ENCODE assay signal across 9 cellular contexts in the genomic region with DNA sequence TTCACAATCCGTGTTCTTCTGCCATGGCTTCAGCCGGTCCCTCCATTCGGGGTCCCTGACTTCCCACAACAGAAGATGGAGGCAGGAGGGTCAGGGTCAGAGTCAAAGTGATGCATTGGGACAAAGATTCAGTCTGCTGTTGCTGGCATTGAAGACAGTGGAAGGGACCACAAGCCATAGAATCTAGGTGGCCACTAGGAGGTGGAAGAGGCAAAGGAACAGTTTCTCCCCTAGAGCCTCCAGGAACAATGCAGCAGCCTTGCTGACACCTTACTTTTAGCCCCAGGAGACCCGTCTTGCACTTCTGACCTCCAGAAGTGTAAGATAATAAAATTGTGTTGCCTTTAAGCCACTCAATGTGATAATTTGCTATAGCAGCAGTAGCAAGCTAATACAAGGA. TPM values are rescaled to one million over a fixed set of nuclear protein-coding genes. Genes with fewer than 3 reads are reported as not detected.
A peak's percentile ranks its signal among the peaks of the same experiment; 100 is the strongest.
DNase-seq lines count a peak whose midpoint lies in the region; ATAC-seq, FAIRE-seq and TF ChIP-seq lines count a peak whose summit lies in the region.
"Had no signal": no experiment of that assay in that cellular context is flagged by ENCODE, and none has a peak within 500 bp of the region (broad histone marks: within the 10 kb centered on the region; RNA-seq: fewer than 3 reads in every experiment).

No MANE protein-coding gene starts in this region.

- H4K20me1 ChIP-seq in GM12878 (ENCODE audit: control insufficient read depth, insufficient read depth): no peaks in the 10 kb centered on the region

- no peaks in the 10 kb centered on the region for H3K79me2 ChIP-seq in GM12878 (ENCODE audit: control insufficient read depth, insufficient read depth, low read length)

- no peaks in the 10 kb centered on the region for H3K9me3 ChIP-seq in GM12878 (replicated peaks; ENCODE audit: control insufficient read depth, insufficient read depth, low read length)

- DNase-seq in A172 (ENCODE audit: low spot score) (peak; percentile 81), NCI-H446 (lab: John Stamatoyannopoulos, UW) (peak; percentile 46 to 67), GM12878 (ENCODE audit: low read depth, low spot score) (no peak)
- DNase-seq in activated effector memory CD4-positive, alpha-beta T cell treated with Interleukin-2 at 50 U/mL for 16 hours: no peak
- no peak for DNase-seq in stimulated activated CD4-positive, alpha-beta T cell treated with anti-CD3 and anti-CD28 coated beads, Interleukin-4, amount 100 ng/mL, for 4 hours

- no peak for FAIRE-seq in GM12878 (lab: Jason Lieb, UNC)
- FAIRE-seq: GM18507 had no signal

- no TSS peak for BruUV-seq in GM12878 (replicated peaks; lab: Mats Ljungman, UMichigan)

- TF ChIP-seq CTCF in GM12874 (IDR thresholded peaks at IDR 0.05; ENCODE audit: insufficient read depth, low read depth, low read length) (peak; percentile 36; the same call in 1 of the 2 replicates), GM12878 (IDR thresholded peaks at IDR 0.05 in 2 of 3, conservative IDR thresholded peaks at IDR 0.05 in 1 of 3; ENCODE audit: control insufficient read depth in 2 of 3, extremely low read depth in 1 of 3, insufficient read depth in 1 of 3, low read depth in 3 of 3, low read length in 3 of 3) (peak; percentile 42 to 64 (median 61); a peak in 5 of 6 replicates)

- SMC1A ChIA-PET in GM12878 (lab: Charles Lee; ENCODE audit: uncharacterized antibody, unreplicated experiment): interaction anchor here (0.6 kb wide), 1 partner anchor 263 kb away, joined by 3 read pairs; no protein-coding TSS in a partner anchor

- in situ Hi-C loops in GM12878 (cut with MboI): no loop called here

- no peaks in the 10 kb centered on the region for H3K36me3 ChIP-seq in GM12878 (ENCODE audit: control insufficient read depth in 2 of 2, insufficient read depth in 2 of 2, low read length in 1 of 2)

- H2AFZ ChIP-seq in GM12878 (ENCODE audit: control insufficient read depth, low read depth, low read length): no peak overlapping the region

- TF ChIP-seq POLR2A in GM12878 (IDR thresholded peaks at IDR 0.05; ENCODE audit: low read depth, low read length): no peak

- no peak overlapping the region for H3K4me3 ChIP-seq in GM12878

- no peak for TF ChIP-seq EP300 in GM12878 (IDR thresholded peaks at IDR 0.05; ENCODE audit: borderline replicate concordance in 1 of 2, control insufficient read depth in 1 of 2, low read depth in 2 of 2, low read length in 2 of 2)

- no peak overlapping the region for H3K9ac ChIP-seq in GM12878 (ENCODE audit: control insufficient read depth, insufficient read depth, low read length)

- POLR2A ChIA-PET in GM12878 (lab: Charles Lee): no interaction called here

- H3K4me1 ChIP-seq in GM12878 (ENCODE audit: control insufficient read depth, insufficient read depth, low read length): peaks cover 11% of the 10 kb centered on the region

- ATAC-seq in GM12878 (peak; percentile 79), GM21381 (IDR thresholded peaks at IDR 0.05; ENCODE audit: unreplicated experiment) (no peak), HG03354 (IDR thresholded peaks at IDR 0.05; ENCODE audit: poor library complexity, severe bottlenecking, unreplicated experiment) (no peak)

- no peak overlapping the region for H3K4me2 ChIP-seq in GM12878 (ENCODE audit: control insufficient read depth, insufficient read depth)

- no peak overlapping the region for H3K27ac ChIP-seq in GM12878 (ENCODE audit: control insufficient read depth, insufficient read depth)

- CTCF ChIA-PET in GM12878 (lab: Yijun Ruan, JAX): no interaction called here

- 65% methylated on average over 4 of the region's 4 CpGs for WGBS in GM12878 (ENCODE audit: insufficient coverage, insufficient replicate concordance, low lambda C conversion rate, missing lambda C conversion rate)

- no peaks in the 10 kb centered on the region for H3K27me3 ChIP-seq in GM12878 (replicated peaks in 1 of 2; ENCODE audit: control insufficient read depth in 2 of 2, insufficient read depth in 2 of 2, low read length in 1 of 2)

- RAD21 ChIA-PET in GM12878 (lab: Charles Lee; ENCODE audit: unreplicated experiment): interaction anchor here (1.2 kb wide), 1 partner anchor 56 kb away, joined by 6 read pairs; a partner anchor contains a TSS

- peak; percentile 62 for TF ChIP-seq RAD21 in GM12878 (IDR thresholded peaks at IDR 0.05; ENCODE audit: insufficient read depth, low read depth, low read length)

- intact Hi-C loops in GM12878 (cut with micrococcal nuclease; ENCODE audit: unreplicated experiment): no loop called here

TF ChIP-seq in GM12878, 131 proteins besides CTCF, POLR2A, EP300 and RAD21 (continues in another document):
- TF ChIP-seq SPI1 (IDR thresholded peaks at IDR 0.05; ENCODE audit: borderline replicate concordance, insufficient read depth, low read depth, low read length) (no peak), IRF4 (IDR thresholded peaks at IDR 0.05; ENCODE audit: low read depth, low read length) (no peak), RB1 (IDR thresholded peaks at IDR 0.05; ENCODE audit: borderline replicate concordance) (no peak), ZNF217 (IDR thresholded peaks at IDR 0.05) (no peak), DPF2 (IDR thresholded peaks at IDR 0.05) (no peak)
- TF ChIP-seq, protein P1, sequence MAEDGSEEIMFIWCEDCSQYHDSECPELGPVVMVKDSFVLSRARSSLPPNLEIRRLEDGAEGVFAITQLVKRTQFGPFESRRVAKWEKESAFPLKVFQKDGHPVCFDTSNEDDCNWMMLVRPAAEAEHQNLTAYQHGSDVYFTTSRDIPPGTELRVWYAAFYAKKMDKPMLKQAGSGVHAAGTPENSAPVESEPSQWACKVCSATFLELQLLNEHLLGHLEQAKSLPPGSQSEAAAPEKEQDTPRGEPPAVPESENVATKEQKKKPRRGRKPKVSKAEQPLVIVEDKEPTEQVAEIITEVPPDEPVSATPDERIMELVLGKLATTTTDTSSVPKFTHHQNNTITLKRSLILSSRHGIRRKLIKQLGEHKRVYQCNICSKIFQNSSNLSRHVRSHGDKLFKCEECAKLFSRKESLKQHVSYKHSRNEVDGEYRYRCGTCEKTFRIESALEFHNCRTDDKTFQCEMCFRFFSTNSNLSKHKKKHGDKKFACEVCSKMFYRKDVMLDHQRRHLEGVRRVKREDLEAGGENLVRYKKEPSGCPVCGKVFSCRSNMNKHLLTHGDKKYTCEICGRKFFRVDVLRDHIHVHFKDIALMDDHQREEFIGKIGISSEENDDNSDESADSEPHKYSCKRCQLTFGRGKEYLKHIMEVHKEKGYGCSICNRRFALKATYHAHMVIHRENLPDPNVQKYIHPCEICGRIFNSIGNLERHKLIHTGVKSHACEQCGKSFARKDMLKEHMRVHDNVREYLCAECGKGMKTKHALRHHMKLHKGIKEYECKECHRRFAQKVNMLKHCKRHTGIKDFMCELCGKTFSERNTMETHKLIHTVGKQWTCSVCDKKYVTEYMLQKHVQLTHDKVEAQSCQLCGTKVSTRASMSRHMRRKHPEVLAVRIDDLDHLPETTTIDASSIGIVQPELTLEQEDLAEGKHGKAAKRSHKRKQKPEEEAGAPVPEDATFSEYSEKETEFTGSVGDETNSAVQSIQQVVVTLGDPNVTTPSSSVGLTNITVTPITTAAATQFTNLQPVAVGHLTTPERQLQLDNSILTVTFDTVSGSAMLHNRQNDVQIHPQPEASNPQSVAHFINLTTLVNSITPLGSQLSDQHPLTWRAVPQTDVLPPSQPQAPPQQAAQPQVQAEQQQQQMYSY (CRISPR knock-in tag; IDR thresholded peaks at IDR 0.05): no peak

RNA-seq across cellular contexts. Expression of a gene that starts 55.9 kb away (rescaled TPM):
- total RNA-seq in A172 (2014; rRNA removed; shearing (Covaris generic)): 24.9 and 30.4 TPM in 2 replicates
- total RNA-seq in GM12878 (2013; cell fraction: nucleolus; rRNA removed): 116 TPM in 2 replicates
- total RNA-seq in GM12878 (2014; rRNA removed) (18.9 and 21.1 TPM in 2 replicates), GM12878 (2014; rRNA removed; fragmentation: Illumina TruSeq; extraction: Trizol) (13.0 and 13.7 TPM in 2 replicates), GM12878 (2021) (13.6 and 13.9 TPM in 2 replicates)
- polyA plus RNA-seq in GM12878 (2011; ENCODE audit: low read depth): 11.4 TPM
- polyA plus RNA-seq in GM12878 (2011; rRNA removed) (19.4 TPM in 2 replicates), GM12878 (2014; fragmentation: Illumina TruSeq; extraction: Trizol) (10.0 and 11.0 TPM in 2 replicates), GM12878 (2014; fragmentation: Nextera tagmentation; extraction: Ambion mirVana) (10 to 100 TPM; 11.2 to 15.8 TPM), GM12878 (2014; rRNA removed) (15.3 and 16.5 TPM in 2 replicates), GM12878 (2016; fragmentation: Nextera tagmentation; extraction: Ambion mirVana) (10 to 100 TPM; 17.0 to 19.0 TPM)
- polyA plus RNA-seq in GM12878 (2011; cell fraction: cytosol; rRNA removed): 16.8 and 18.3 TPM in 2 replicates
- 34.5 and 35.2 TPM in 2 replicates for polyA plus RNA-seq in GM12878 (2011; cell fraction: nucleus; rRNA removed)
- 11.9 and 14.2 TPM in 2 replicates for polyA plus RNA-seq in GM12878 (2012)
- 35.3 and 45.0 TPM in 2 replicates for polyA minus RNA-seq in GM12878 (2011; rRNA and poly(A)+ RNA removed)
- 6.8 and 11.8 TPM in 2 replicates for polyA minus RNA-seq in GM12878 (2011; cell fraction: cytosol; rRNA and poly(A)+ RNA removed)
- polyA minus RNA-seq in GM12878 (2011; cell fraction: nucleus; rRNA and poly(A)+ RNA removed): 21.5 and 37.0 TPM in 2 replicates

RNA-seq across cellular contexts. Expression of a gene that starts 56.6 kb away (rescaled TPM):
- total RNA-seq in A172 (2014; rRNA removed; shearing (Covaris generic)): 334 and 420 TPM in 2 replicates
- 562 and 723 TPM in 2 replicates for total RNA-seq in GM12878 (2013; cell fraction: nucleolus; rRNA removed)
- total RNA-seq in GM12878 (2014; rRNA removed) (640 and 710 TPM in 2 replicates), GM12878 (2014; rRNA removed; fragmentation: Illumina TruSeq; extraction: Trizol) (257 and 261 TPM in 2 replicates), GM12878 (2021) (532 and 545 TPM in 2 replicates)
- 168 TPM for polyA plus RNA-seq in GM12878 (2011; ENCODE audit: low read depth)
- polyA plus RNA-seq in GM12878 (2011; rRNA removed) (484 and 614 TPM in 2 replicates), GM12878 (2014; fragmentation: Illumina TruSeq; extraction: Trizol) (414 and 418 TPM in 2 replicates), GM12878 (2014; fragmentation: Nextera tagmentation; extraction: Ambion mirVana) (100 to 1,000 TPM; 225 to 363 TPM), GM12878 (2014; rRNA removed) (795 and 1,321 TPM in 2 replicates), GM12878 (2016; fragmentation: Nextera tagmentation; extraction: Ambion mirVana) (100 to 1,000 TPM; 392 to 407 TPM)
- 262 and 617 TPM in 2 replicates for polyA plus RNA-seq in GM12878 (2011; cell fraction: cytosol; rRNA removed)
- 1,271 and 1,407 TPM in 2 replicates for polyA plus RNA-seq in GM12878 (2011; cell fraction: nucleus; rRNA removed)
- 265 and 285 TPM in 2 replicates for polyA plus RNA-seq in GM12878 (2012)
- polyA minus RNA-seq in GM12878 (2011; rRNA and poly(A)+ RNA removed): 114 and 147 TPM in 2 replicates
- polyA minus RNA-seq in GM12878 (2011; cell fraction: cytosol; rRNA and poly(A)+ RNA removed): 187 and 201 TPM in 2 replicates
- 579 and 952 TPM in 2 replicates for polyA minus RNA-seq in GM12878 (2011; cell fraction: nucleus; rRNA and poly(A)+ RNA removed)

Comparison
In these comparisons a context has a peak if more than half of its experiments do, and no peak if none do; other contexts are left out.
1. DNase-seq: peak in A172 (single experiment) and NCI-H446 (2 of 2); none in GM12878 (single experiment), activated effector memory CD4-positive, alpha-beta T cell treated with Interleukin-2 at 50 U/mL for 16 hours (single experiment) and stimulated activated CD4-positive, alpha-beta T cell treated with anti-CD3 and anti-CD28 coated beads, Interleukin-4, amount 100 ng/mL, for 4 hours (0 of 2).